Comparison of ENCODE assay signal across 7 cellular contexts in genomic region chr3:9271903-9272302, GRCh38.
"Had no signal": no experiment of that assay in that cellular context is flagged by ENCODE, and none has a peak within 500 bp of the region (broad histone marks: within the 10 kb centered on the region; RNA-seq: fewer than 3 reads in every experiment).

No MANE protein-coding gene starts in this region.

- H3K27ac ChIP-seq: GM23248 had no signal

- ATAC-seq: HCT116 had no signal

- FAIRE-seq: HTR-8/SVneo had no signal

- H3K36me3 ChIP-seq: HAP-1 had no signal

- H3K4me1 ChIP-seq: HAP-1 had no signal

- H2AFZ ChIP-seq: GM23248 had no signal

- H3K9me3 ChIP-seq: HAP-1 had no signal

- H3K9ac ChIP-seq: GM23248 had no signal

- DNase-seq: GM23248, GOT3, H7, KBM-7 had no signal

- H3K4me3 ChIP-seq: GM23248, HAP-1 had no signal
